15 cellular contexts compared by ENCODE assay signal in genomic region chr17:15392326-15392739, GRCh38. TPM values are rescaled to one million over a fixed set of nuclear protein-coding genes. Genes with fewer than 3 reads are reported as not detected.
DNase-seq lines count a peak whose midpoint lies in the region; ATAC-seq, FAIRE-seq and TF ChIP-seq lines count a peak whose summit lies in the region.
"Had no signal": no experiment of that assay in that cellular context is flagged by ENCODE, and none has a peak within 500 bp of the region (broad histone marks: within the 10 kb centered on the region; RNA-seq: fewer than 3 reads in every experiment).

No MANE protein-coding gene starts in this region.

- 10% methylated on average over 5 of the region's 5 CpGs for WGBS in mammary epithelial cell (ENCODE audit: low coverage, missing lambda C conversion rate)

- intact Hi-C loops in mammary epithelial cell (cut with micrococcal nuclease) = no loop called here

- BruUV-seq in mammary epithelial cell (replicated peaks; lab: Mats Ljungman, UMichigan) = no TSS peak

- no peaks in the 10 kb centered on the region for H3K79me2 ChIP-seq in mammary epithelial cell (ENCODE audit: insufficient read depth, low read length)
- no peaks in the 10 kb centered on the region for H3K79me2 ChIP-seq in keratinocyte (ENCODE audit: control insufficient read depth, insufficient read depth, low read length)

- in situ Hi-C loops in mammary epithelial cell (cut with MboI; ENCODE audit: low sequenced_read_pairs in 2 of 2) = no loop called here

- H2AFZ ChIP-seq in mammary epithelial cell (ENCODE audit: low read depth, low read length) = no peak overlapping the region
- H2AFZ ChIP-seq in keratinocyte (ENCODE audit: control insufficient read depth, low read length) = no peak overlapping the region

- no peaks in the 10 kb centered on the region for H3K9me1 ChIP-seq in keratinocyte (ENCODE audit: control insufficient read depth, extremely low read depth, insufficient read depth, low read length)

- H4K20me1 ChIP-seq in mammary epithelial cell (ENCODE audit: insufficient read depth, low read length) (no peaks in the 10 kb centered on the region), keratinocyte (ENCODE audit: control insufficient read depth, extremely low read depth, insufficient read depth, low read length) (no peaks in the 10 kb centered on the region)

- dilution Hi-C loops in mammary epithelial cell (cut with HindIII; ENCODE audit: low sequenced_read_pairs) = no loop called here
- dilution Hi-C loops in keratinocyte (cut with MboI; ENCODE audit: extremely low pct_ligation_motif_present, low sequenced_read_pairs) = no loop called here

- CTCF ChIA-PET in mammary epithelial cell (lab: Charles Lee; ENCODE audit: low non-redundant PET) = interaction anchor here (0.5 to 0.7 kb wide), 2 partner anchors 128 to 135 kb away, joined by 3 read pairs; no protein-coding TSS in a partner anchor

- H3K9me3 Mint-ChIP-seq in activated naive CD4-positive, alpha-beta T cell treated with anti-CD3 and anti-CD28 coated beads, Interleukin-2, amount 50 U/mL, for 72 hours = no peaks in the 10 kb centered on the region
- H3K9me3 Mint-ChIP-seq: dendritic cell treated with granulocyte-macrophage colony-stimulating factor and Interleukin-4, amounts not matched to agents 40 ng/mL and 50 ng/mL, for 4 days; nephron progenitor cell; stimulated activated naive CD8-positive, alpha-beta T cell treated with anti-CD3 and anti-CD28 coated beads, Interleukin-15, Interleukin-2, amounts not matched to agents 100 ng/mL and 50 ng/mL, for 24 hours had no signal

- H3K4me1 ChIP-seq in mammary epithelial cell (ENCODE audit: insufficient read depth, low read length) (peaks cover 19% of the 10 kb centered on the region), keratinocyte (ENCODE audit: control insufficient read depth, extremely low read depth, insufficient read depth, low read length) (peaks cover 19% of the 10 kb centered on the region)

- H3K36me3 ChIP-seq in mammary epithelial cell (ENCODE audit: insufficient read depth, low read length) (no peaks in the 10 kb centered on the region), keratinocyte (ENCODE audit: control insufficient read depth in 2 of 2, extremely low read depth in 1 of 2, insufficient read depth in 2 of 2, low read length in 2 of 2) (no peaks in the 10 kb centered on the region)

- no peaks in the 10 kb centered on the region for H3K36me3 Mint-ChIP-seq in activated naive CD4-positive, alpha-beta T cell treated with anti-CD3 and anti-CD28 coated beads, Interleukin-2, amount 50 U/mL, for 72 hours

- TF ChIP-seq CTCF in mammary epithelial cell (conservative IDR thresholded peaks at IDR 0.05 in 1 of 2, IDR thresholded peaks at IDR 0.05 in 1 of 2; ENCODE audit: extremely low read depth in 1 of 2, insufficient read depth in 1 of 2, low read depth in 1 of 2, low read length in 2 of 2) (no peak), keratinocyte (optimal IDR thresholded peaks at IDR 0.05 in 1 of 3, IDR thresholded peaks at IDR 0.05 in 1 of 3, conservative IDR thresholded peaks at IDR 0.05 in 1 of 3; ENCODE audit: extremely low read depth in 1 of 3, insufficient read depth in 2 of 3, low read length in 3 of 3) (no peak)

- H3K4me3 ChIP-seq in mammary epithelial cell (replicated peaks in 1 of 3; ENCODE audit: insufficient read depth in 1 of 3, low read depth in 2 of 3, low read length in 3 of 3) = no peak overlapping the region
- H3K4me3 ChIP-seq in keratinocyte (ENCODE audit: control insufficient read depth in 2 of 3, extremely low read depth in 1 of 3, insufficient read depth in 2 of 3, low read depth in 1 of 3, low read length in 3 of 3) = no peak overlapping the region

- no peaks in the 10 kb centered on the region for H3K9me3 ChIP-seq in mammary epithelial cell (replicated peaks; ENCODE audit: insufficient read depth, low read length)
- no peaks in the 10 kb centered on the region for H3K9me3 ChIP-seq in keratinocyte (ENCODE audit: control insufficient read depth, low read depth, low read length)

- FAIRE-seq in keratinocyte (lab: Jason Lieb, UNC) = peak; percentile 100

- H3K27me3 ChIP-seq in mammary epithelial cell (ENCODE audit: insufficient read depth, low read length) (no peaks in the 10 kb centered on the region), keratinocyte (ENCODE audit: control insufficient read depth, extremely low read depth, insufficient read depth, low read length) (no peaks in the 10 kb centered on the region)

- H3K4me2 ChIP-seq in mammary epithelial cell (ENCODE audit: insufficient read depth, low read depth, low read length) = no peak overlapping the region
- no peak overlapping the region for H3K4me2 ChIP-seq in keratinocyte (ENCODE audit: control insufficient read depth, extremely low read depth, insufficient read depth, low read depth, low read length)

- peak overlapping the region; percentile 22 for H3K27ac ChIP-seq in mammary epithelial cell (ENCODE audit: insufficient read depth, low read depth, low read length)
- no peak overlapping the region for H3K27ac ChIP-seq in keratinocyte (ENCODE audit: control insufficient read depth, insufficient read depth, low read length)
- H3K27ac ChIP-seq: HL-60 had no signal

- no peak for ATAC-seq in activated naive CD4-positive, alpha-beta T cell treated with anti-CD3 and anti-CD28 coated beads, Interleukin-2, amount 50 U/mL, for 72 hours

- no peak overlapping the region for H3K27ac Mint-ChIP-seq in activated naive CD4-positive, alpha-beta T cell treated with anti-CD3 and anti-CD28 coated beads, Interleukin-2, amount 50 U/mL, for 72 hours
- H3K27ac Mint-ChIP-seq: dendritic cell treated with granulocyte-macrophage colony-stimulating factor and Interleukin-4, amounts not matched to agents 40 ng/mL and 50 ng/mL, for 4 days; nephron progenitor cell; stimulated activated naive CD8-positive, alpha-beta T cell treated with anti-CD3 and anti-CD28 coated beads, Interleukin-15, Interleukin-2, amounts not matched to agents 100 ng/mL and 50 ng/mL, for 24 hours had no signal

- H3K9ac ChIP-seq in mammary epithelial cell (ENCODE audit: insufficient read depth, low read length) (no peak overlapping the region), keratinocyte (ENCODE audit: control insufficient read depth, extremely low read depth, insufficient read depth, low read length) (no peak overlapping the region)

- DNase-seq in A172 (ENCODE audit: low spot score) (peak; percentile 90), HT1080 (ENCODE audit: low read depth) (peak; percentile 97), mammary epithelial cell (peak; percentile 96), keratinocyte (ENCODE audit: low read depth, low spot score) (peak; percentile 98), NCI-H69 (lab: John Stamatoyannopoulos, UW) (no peak), mesenteric fat pad (ENCODE audit: low spot score) (no peak), KG1 (lab: John Stamatoyannopoulos, UW) (no peak)
- DNase-seq in activated naive CD4-positive, alpha-beta T cell treated with anti-CD3 and anti-CD28 coated beads, Interleukin-2, amount 50 U/mL, for 72 hours (ENCODE audit: low spot score in 2 of 2) = no peak
- DNase-seq: GF-D8, H7, NCI-H146, nephron progenitor cell had no signal

RNA-seq across cellular contexts. Expression of gene TEKT3, which starts 50.9 kb away (rescaled TPM):
- not detected in 2 replicates for total RNA-seq in A172 (2014; rRNA removed; shearing (Covaris generic))
- total RNA-seq in HT1080 (2014; rRNA removed; shearing (Covaris generic)) = not detected in 2 replicates
- polyA plus RNA-seq in HT1080 (2015; cell fraction: cytosol; rRNA removed) = 0.35 TPM in 1 of 2 replicates, not detected in the other
- polyA plus RNA-seq in HT1080 (2015; cell fraction: nucleus; rRNA removed) = not detected in 2 replicates
- total RNA-seq in mammary epithelial cell (not detected), mesenteric fat pad (not detected)
- polyA plus RNA-seq in mammary epithelial cell (not detected), keratinocyte (0.12 to 0.19 TPM (median 0.16 TPM) in 3 replicates)
- polyA minus RNA-seq in mammary epithelial cell (not detected), keratinocyte (not detected in 3 replicates)
- polyA plus RNA-seq in keratinocyte (2011; ENCODE audit: low read depth) = not detected
- polyA plus RNA-seq in keratinocyte (2011; cell fraction: cytosol; rRNA removed) = 0.26 TPM in 1 of 2 replicates, not detected in the other
- polyA plus RNA-seq in keratinocyte (2011; cell fraction: nucleus; rRNA removed) = 0.14 and 0.73 TPM in 2 replicates
- not detected in 2 replicates for polyA plus RNA-seq in keratinocyte (2012; ENCODE audit: low replicate concordance)
- polyA minus RNA-seq in keratinocyte (2011; cell fraction: cytosol; rRNA and poly(A)+ RNA removed) = not detected
- polyA minus RNA-seq in keratinocyte (2011; cell fraction: nucleus; rRNA and poly(A)+ RNA removed) = not detected in 2 replicates
- total RNA-seq in activated naive CD4-positive, alpha-beta T cell treated with anti-CD3 and anti-CD28 coated beads, Interleukin-2, amount 50 U/mL, for 72 hours = not detected

Comparison
In these comparisons a context has a peak if more than half of its experiments do, and no peak if none do; other contexts are left out.
1. DNase-seq: peak in A172 (single experiment), HT1080 (single experiment), mammary epithelial cell (single experiment) and keratinocyte (single experiment); none in NCI-H69 (single experiment), mesenteric fat pad (single experiment), activated naive CD4-positive, alpha-beta T cell treated with anti-CD3 and anti-CD28 coated beads, Interleukin-2, amount 50 U/mL, for 72 hours (0 of 2) and KG1 (single experiment).